ENCODE assay signal across 2 cellular contexts in the genomic region with DNA sequence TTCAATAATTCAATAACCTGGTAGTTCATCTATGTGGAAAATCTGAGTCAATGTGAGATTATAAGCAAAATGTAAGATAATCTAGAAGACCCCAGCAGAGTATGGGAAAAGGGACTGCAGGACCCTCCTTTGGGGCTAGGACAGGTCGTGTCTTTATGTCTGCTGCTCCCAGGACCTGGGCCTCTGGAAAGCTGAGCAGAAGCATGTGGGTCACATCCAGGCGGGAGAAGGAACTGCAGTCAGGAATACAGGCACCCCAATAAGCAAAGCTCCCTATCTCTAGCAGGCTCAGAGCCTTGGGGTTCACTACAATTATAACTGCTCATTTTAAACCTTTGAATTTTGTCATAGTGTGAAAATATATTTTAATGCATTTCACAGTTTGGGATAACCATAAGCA.
A peak's percentile ranks its signal among the peaks of the same experiment; 100 is the strongest.
TF ChIP-seq lines count a peak whose summit lies in the region.

No MANE protein-coding gene starts in this region.

TF ChIP-seq in HCT116, 20 proteins besides CTCF, POLR2A, EP300 and RAD21:
- TF ChIP-seq ATF3 (IDR thresholded peaks at IDR 0.05), result no peak
- no peak for TF ChIP-seq SIN3A (IDR thresholded peaks at IDR 0.05; ENCODE audit: low read depth)
- TF ChIP-seq EZH2phosphoT487 (IDR thresholded peaks at IDR 0.05; ENCODE audit: borderline replicate concordance), result no peak
- TF ChIP-seq SRF (IDR thresholded peaks at IDR 0.05; ENCODE audit: low read depth), result no peak
- no peak for TF ChIP-seq ZFX (IDR thresholded peaks at IDR 0.05)
- TF ChIP-seq FOSL1 (IDR thresholded peaks at IDR 0.05; ENCODE audit: low read depth), result no peak
- TF ChIP-seq TCF7L2 (IDR thresholded peaks at IDR 0.05; ENCODE audit: borderline replicate concordance, extremely low read depth, insufficient read depth, insufficient read length), result no peak
- TF ChIP-seq POLR2AphosphoS5 (IDR thresholded peaks at IDR 0.05; ENCODE audit: low read depth, low read length), result no peak
- TF ChIP-seq, protein P1, sequence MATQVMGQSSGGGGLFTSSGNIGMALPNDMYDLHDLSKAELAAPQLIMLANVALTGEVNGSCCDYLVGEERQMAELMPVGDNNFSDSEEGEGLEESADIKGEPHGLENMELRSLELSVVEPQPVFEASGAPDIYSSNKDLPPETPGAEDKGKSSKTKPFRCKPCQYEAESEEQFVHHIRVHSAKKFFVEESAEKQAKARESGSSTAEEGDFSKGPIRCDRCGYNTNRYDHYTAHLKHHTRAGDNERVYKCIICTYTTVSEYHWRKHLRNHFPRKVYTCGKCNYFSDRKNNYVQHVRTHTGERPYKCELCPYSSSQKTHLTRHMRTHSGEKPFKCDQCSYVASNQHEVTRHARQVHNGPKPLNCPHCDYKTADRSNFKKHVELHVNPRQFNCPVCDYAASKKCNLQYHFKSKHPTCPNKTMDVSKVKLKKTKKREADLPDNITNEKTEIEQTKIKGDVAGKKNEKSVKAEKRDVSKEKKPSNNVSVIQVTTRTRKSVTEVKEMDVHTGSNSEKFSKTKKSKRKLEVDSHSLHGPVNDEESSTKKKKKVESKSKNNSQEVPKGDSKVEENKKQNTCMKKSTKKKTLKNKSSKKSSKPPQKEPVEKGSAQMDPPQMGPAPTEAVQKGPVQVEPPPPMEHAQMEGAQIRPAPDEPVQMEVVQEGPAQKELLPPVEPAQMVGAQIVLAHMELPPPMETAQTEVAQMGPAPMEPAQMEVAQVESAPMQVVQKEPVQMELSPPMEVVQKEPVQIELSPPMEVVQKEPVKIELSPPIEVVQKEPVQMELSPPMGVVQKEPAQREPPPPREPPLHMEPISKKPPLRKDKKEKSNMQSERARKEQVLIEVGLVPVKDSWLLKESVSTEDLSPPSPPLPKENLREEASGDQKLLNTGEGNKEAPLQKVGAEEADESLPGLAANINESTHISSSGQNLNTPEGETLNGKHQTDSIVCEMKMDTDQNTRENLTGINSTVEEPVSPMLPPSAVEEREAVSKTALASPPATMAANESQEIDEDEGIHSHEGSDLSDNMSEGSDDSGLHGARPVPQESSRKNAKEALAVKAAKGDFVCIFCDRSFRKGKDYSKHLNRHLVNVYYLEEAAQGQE (IDR thresholded peaks at IDR 0.05; ENCODE audit: low read depth), result no peak
- TF ChIP-seq, protein P2, sequence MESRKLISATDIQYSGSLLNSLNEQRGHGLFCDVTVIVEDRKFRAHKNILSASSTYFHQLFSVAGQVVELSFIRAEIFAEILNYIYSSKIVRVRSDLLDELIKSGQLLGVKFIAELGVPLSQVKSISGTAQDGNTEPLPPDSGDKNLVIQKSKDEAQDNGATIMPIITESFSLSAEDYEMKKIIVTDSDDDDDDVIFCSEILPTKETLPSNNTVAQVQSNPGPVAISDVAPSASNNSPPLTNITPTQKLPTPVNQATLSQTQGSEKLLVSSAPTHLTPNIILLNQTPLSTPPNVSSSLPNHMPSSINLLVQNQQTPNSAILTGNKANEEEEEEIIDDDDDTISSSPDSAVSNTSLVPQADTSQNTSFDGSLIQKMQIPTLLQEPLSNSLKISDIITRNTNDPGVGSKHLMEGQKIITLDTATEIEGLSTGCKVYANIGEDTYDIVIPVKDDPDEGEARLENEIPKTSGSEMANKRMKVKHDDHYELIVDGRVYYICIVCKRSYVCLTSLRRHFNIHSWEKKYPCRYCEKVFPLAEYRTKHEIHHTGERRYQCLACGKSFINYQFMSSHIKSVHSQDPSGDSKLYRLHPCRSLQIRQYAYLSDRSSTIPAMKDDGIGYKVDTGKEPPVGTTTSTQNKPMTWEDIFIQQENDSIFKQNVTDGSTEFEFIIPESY (IDR thresholded peaks at IDR 0.05; ENCODE audit: extremely low read depth, insufficient replicate concordance, low read length), result no peak
- TF ChIP-seq MAX (IDR thresholded peaks at IDR 0.05), result no peak
- TF ChIP-seq CBX3 (IDR thresholded peaks at IDR 0.05; ENCODE audit: low read depth), result no peak
- no peak for TF ChIP-seq EZH2 (IDR thresholded peaks at IDR 0.05)
- no peak for TF ChIP-seq ELF1 (IDR thresholded peaks at IDR 0.05; ENCODE audit: borderline replicate concordance, low read depth)
- TF ChIP-seq CEBPB (IDR thresholded peaks at IDR 0.05; ENCODE audit: low read depth), result no peak
- TF ChIP-seq ZNF274 (IDR thresholded peaks at IDR 0.05; ENCODE audit: low read depth, low read length), result no peak
- TF ChIP-seq JUND (IDR thresholded peaks at IDR 0.05), result no peak
- no peak for TF ChIP-seq YY1 (IDR thresholded peaks at IDR 0.05; ENCODE audit: extremely low read depth, insufficient replicate concordance, low read depth, low read length)

TF ChIP-seq in H1, 55 proteins besides CTCF, POLR2A, EP300 and RAD21:
- no peak for TF ChIP-seq GTF2F1 (IDR thresholded peaks at IDR 0.05; ENCODE audit: borderline replicate concordance, low read depth, low read length)
- no peak for TF ChIP-seq SP2 (IDR thresholded peaks at IDR 0.05; ENCODE audit: low read length)
- TF ChIP-seq MAX (IDR thresholded peaks at IDR 0.05), result peak; percentile 24; the same call in 1 of the 2 replicates
- peak; percentile 69 for TF ChIP-seq E2F6 (IDR thresholded peaks at IDR 0.05)
